In genomic region chr17:74345433-74346241, GRCh38 we compare ENCODE assay signal across 1 cellular context.
TF ChIP-seq lines count a peak whose summit lies in the region.

No MANE protein-coding gene starts in this region.

TF ChIP-seq in IMR-90, 13 proteins besides CTCF, POLR2A, EP300 and RAD21:
- TF ChIP-seq, protein P1, sequence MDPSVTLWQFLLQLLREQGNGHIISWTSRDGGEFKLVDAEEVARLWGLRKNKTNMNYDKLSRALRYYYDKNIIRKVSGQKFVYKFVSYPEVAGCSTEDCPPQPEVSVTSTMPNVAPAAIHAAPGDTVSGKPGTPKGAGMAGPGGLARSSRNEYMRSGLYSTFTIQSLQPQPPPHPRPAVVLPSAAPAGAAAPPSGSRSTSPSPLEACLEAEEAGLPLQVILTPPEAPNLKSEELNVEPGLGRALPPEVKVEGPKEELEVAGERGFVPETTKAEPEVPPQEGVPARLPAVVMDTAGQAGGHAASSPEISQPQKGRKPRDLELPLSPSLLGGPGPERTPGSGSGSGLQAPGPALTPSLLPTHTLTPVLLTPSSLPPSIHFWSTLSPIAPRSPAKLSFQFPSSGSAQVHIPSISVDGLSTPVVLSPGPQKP (IDR thresholded peaks at IDR 0.05; ENCODE audit: borderline replicate concordance, low read depth, low read length): no peak
- TF ChIP-seq MXI1 (IDR thresholded peaks at IDR 0.05; ENCODE audit: borderline replicate concordance, low read depth, low read length) (no peak), NFE2L2 (IDR thresholded peaks at IDR 0.05; ENCODE audit: low read depth, low read length) (no peak), BHLHE40 (IDR thresholded peaks at IDR 0.05; ENCODE audit: low read depth, low read length) (no peak), SMC3 (IDR thresholded peaks at IDR 0.05; ENCODE audit: low read depth, low read length) (no peak)
- TF ChIP-seq, protein P2, sequence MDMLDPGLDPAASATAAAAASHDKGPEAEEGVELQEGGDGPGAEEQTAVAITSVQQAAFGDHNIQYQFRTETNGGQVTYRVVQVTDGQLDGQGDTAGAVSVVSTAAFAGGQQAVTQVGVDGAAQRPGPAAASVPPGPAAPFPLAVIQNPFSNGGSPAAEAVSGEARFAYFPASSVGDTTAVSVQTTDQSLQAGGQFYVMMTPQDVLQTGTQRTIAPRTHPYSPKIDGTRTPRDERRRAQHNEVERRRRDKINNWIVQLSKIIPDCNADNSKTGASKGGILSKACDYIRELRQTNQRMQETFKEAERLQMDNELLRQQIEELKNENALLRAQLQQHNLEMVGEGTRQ (IDR thresholded peaks at IDR 0.05; ENCODE audit: low read depth, low read length): no peak
